Comparison of ENCODE assay signal across 11 cellular contexts in genomic region chr3:32297366-32297765, GRCh38.
DNase-seq lines count a peak whose midpoint lies in the region; ATAC-seq and TF ChIP-seq lines count a peak whose summit lies in the region.
"Had no signal": no experiment of that assay in that cellular context is flagged by ENCODE, and none has a peak within 500 bp of the region (broad histone marks: within the 10 kb centered on the region; RNA-seq: fewer than 3 reads in every experiment).

No MANE protein-coding gene starts in this region.

- DNase-seq in NB4 (ENCODE audit: low read depth) = peak; percentile 26
- peak; percentile 59 to 61 for DNase-seq in activated CD4-positive, alpha-beta T cell treated with anti-CD3 and anti-CD28 coated beads, Interleukin-2, amount 50 U/mL, for 4 hours
- peak; percentile 42 for DNase-seq in activated naive CD4-positive, alpha-beta T cell treated with anti-CD3 and anti-CD28 coated beads, Interleukin-2, amount 50 U/mL, for 16 hours
- DNase-seq in stimulated activated CD4-positive, alpha-beta T cell treated with anti-CD3 and anti-CD28 coated beads, Interleukin-2, amount 100 ng/mL, for 4 hours (ENCODE audit: low read depth) = peak; percentile 45
- DNase-seq in HCEC 1CT = no peak
- DNase-seq in brain microvascular endothelial cell = no peak
- no peak for DNase-seq in DMS 273 (lab: John Stamatoyannopoulos, UW; ENCODE audit: unreplicated experiment)
- DNase-seq: GF-D8, NCI-H2107 had no signal

- in situ Hi-C loops in brain microvascular endothelial cell (cut with HindIII; ENCODE audit: low pct_ligation_motif_present, low sequenced_read_pairs) = no loop called here

- no peak overlapping the region for H3K4me3 ChIP-seq in NB4 (ENCODE audit: low read depth, low read length)
- no peak overlapping the region for H3K4me3 ChIP-seq in brain microvascular endothelial cell (ENCODE audit: low read depth, low read length)

- H3K36me3 ChIP-seq in brain microvascular endothelial cell (replicated peaks) = no peaks in the 10 kb centered on the region

- no peak for TF ChIP-seq CTCF in NB4 (IDR thresholded peaks at IDR 0.05; ENCODE audit: low read depth, low read length)
- no peak for TF ChIP-seq CTCF in brain microvascular endothelial cell (IDR thresholded peaks at IDR 0.05; ENCODE audit: low read depth, low read length, missing control alignments)

- TF ChIP-seq POLR2A in NB4 (IDR thresholded peaks at IDR 0.05; ENCODE audit: extremely low read depth, insufficient read length) = no peak

- no peaks in the 10 kb centered on the region for H3K27me3 ChIP-seq in brain microvascular endothelial cell (replicated peaks)

- no peak for ATAC-seq in HG02588 (IDR thresholded peaks at IDR 0.05; ENCODE audit: unreplicated experiment)

- no peak overlapping the region for H3K27ac ChIP-seq in brain microvascular endothelial cell
- H3K27ac ChIP-seq: C4-2B had no signal

Comparison
In these comparisons a context has a peak if more than half of its experiments do, and no peak if none do; other contexts are left out.
1. DNase-seq: peak in NB4 (single experiment), activated CD4-positive, alpha-beta T cell treated with anti-CD3 and anti-CD28 coated beads, Interleukin-2, amount 50 U/mL, for 4 hours (2 of 2), activated naive CD4-positive, alpha-beta T cell treated with anti-CD3 and anti-CD28 coated beads, Interleukin-2, amount 50 U/mL, for 16 hours (single experiment) and stimulated activated CD4-positive, alpha-beta T cell treated with anti-CD3 and anti-CD28 coated beads, Interleukin-2, amount 100 ng/mL, for 4 hours (single experiment); none in HCEC 1CT (single experiment), brain microvascular endothelial cell (single experiment) and DMS 273 (single experiment).